Comparison of ENCODE assay signal across 21 cellular contexts in the genomic region with DNA sequence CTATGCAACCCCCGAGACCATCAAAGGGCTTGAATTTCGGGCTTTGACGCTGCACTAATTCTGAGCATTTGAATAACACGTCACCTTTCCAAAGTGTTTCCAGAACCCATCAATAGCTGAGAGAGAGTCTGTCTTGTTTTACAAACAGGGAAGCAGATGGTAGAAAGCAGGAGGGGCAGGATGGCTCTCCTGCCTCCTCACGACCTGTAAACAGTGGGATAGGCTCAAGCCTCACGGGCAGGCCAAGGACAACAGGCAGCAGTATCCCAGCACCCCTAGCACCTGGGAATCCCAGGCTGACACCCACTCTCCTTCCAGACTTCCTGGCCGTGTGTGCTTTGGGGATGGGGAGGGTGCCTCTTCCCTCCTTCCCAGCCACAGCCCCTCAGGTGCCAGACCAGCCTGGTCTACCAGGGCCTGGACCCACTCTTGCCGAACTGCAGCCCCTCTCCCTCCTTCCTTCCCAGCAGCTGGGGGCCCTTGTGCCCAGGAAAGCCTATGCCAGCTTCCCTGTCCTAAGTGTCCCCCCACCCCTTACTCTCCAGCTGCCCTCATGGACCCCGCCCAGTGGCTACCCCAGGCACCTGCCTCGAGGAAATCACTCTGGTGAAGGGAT. TPM values are rescaled to one million over a fixed set of nuclear protein-coding genes. Genes with fewer than 3 reads are reported as not detected.
DNase-seq lines count a peak whose midpoint lies in the region; ATAC-seq and TF ChIP-seq lines count a peak whose summit lies in the region.
"Had no signal": no experiment of that assay in that cellular context is flagged by ENCODE, and none has a peak within 500 bp of the region (broad histone marks: within the 10 kb centered on the region; RNA-seq: fewer than 3 reads in every experiment).

No MANE protein-coding gene starts in this region.

- H3K4me1 ChIP-seq in endodermal cell (ENCODE audit: control insufficient read depth, insufficient read depth, low read length) (no peaks in the 10 kb centered on the region), skeletal muscle tissue (ENCODE audit: control insufficient read depth in 3 of 3, insufficient read depth in 3 of 3, low read length in 3 of 3) (peaks cover 8 to 14% (median 12%) of the 10 kb centered on the region in 3 donors)
- H3K4me1 ChIP-seq: foreskin keratinocyte, psoas muscle, upper lobe of left lung had no signal

- H3K27me3 Mint-ChIP-seq in endodermal cell (ENCODE audit: insufficient read depth), result no peaks in the 10 kb centered on the region
- H3K27me3 Mint-ChIP-seq: naive B cell had no signal

- no peak overlapping the region for H3K4me3 Mint-ChIP-seq in endodermal cell
- H3K4me3 Mint-ChIP-seq: naive B cell had no signal

- WGBS in endodermal cell (ENCODE audit: insufficient coverage in 1 of 2, insufficient read length in 1 of 2), 2 experiments, result 92 to 94% methylated on average over 6 to 10 of the region's 10 CpGs

- no peak for TF ChIP-seq CTCF in endodermal cell (conservative IDR thresholded peaks at IDR 0.05)

- H3K36me3 ChIP-seq in endodermal cell (ENCODE audit: control insufficient read depth, insufficient read depth, low read length), result no peaks in the 10 kb centered on the region
- peaks cover 0 to 3% (median 0%) of the 10 kb centered on the region in 3 donors for H3K36me3 ChIP-seq in skeletal muscle tissue (ENCODE audit: control insufficient read depth in 3 of 3, insufficient read depth in 3 of 3, low read length in 3 of 3)

- H3K27me3 ChIP-seq in endodermal cell (ENCODE audit: control insufficient read depth, insufficient read depth, low read length, poor library complexity, severe bottlenecking), result no peaks in the 10 kb centered on the region
- no peaks in the 10 kb centered on the region for H3K27me3 ChIP-seq in skeletal muscle tissue (ENCODE audit: control insufficient read depth in 3 of 3, insufficient read depth in 3 of 3, low read length in 3 of 3)
- H3K27me3 ChIP-seq: upper lobe of left lung had no signal

- H3K9ac ChIP-seq in endodermal cell (ENCODE audit: extremely low read depth, low read length, poor library complexity, severe bottlenecking) (no peak overlapping the region), skeletal muscle tissue (ENCODE audit: low read depth in 1 of 3, low read length in 3 of 3) (no peak overlapping the region)

- H3K9me3 ChIP-seq in endodermal cell (ENCODE audit: control insufficient read depth, low read length) (no peaks in the 10 kb centered on the region), skeletal muscle tissue (ENCODE audit: control insufficient read depth in 3 of 3, low read length in 3 of 3) (no peaks in the 10 kb centered on the region)
- H3K9me3 ChIP-seq: psoas muscle, upper lobe of left lung had no signal

- H3K4me3 ChIP-seq in endodermal cell (ENCODE audit: low read length), result no peak overlapping the region
- H3K4me3 ChIP-seq in skeletal muscle tissue (ENCODE audit: low read length in 3 of 3), result no peak overlapping the region
- H3K4me3 ChIP-seq: coronary artery, PC-9, psoas muscle, upper lobe of left lung had no signal

- DNase-seq in DMS53 (lab: John Stamatoyannopoulos, UW) (peak; percentile 11), DMS53 treated with DMSO at 0.1 percent for 48 hours (lab: John Stamatoyannopoulos, UW; ENCODE audit: unreplicated experiment) (no peak), NCI-H69 (lab: John Stamatoyannopoulos, UW) (peak; percentile 70), endodermal cell (no peak)
- DNase-seq: activated CD4-positive, alpha-beta T cell treated with anti-CD3 and anti-CD28 coated beads, Interleukin-2, amount 50 U/mL, for 1 hour; activated naive CD4-positive, alpha-beta T cell; DMS79 treated with DMSO at 0.1 percent for 48 hours; naive B cell; NCI-H446 treated with DMSO at 0.1 percent for 48 hours; PC-9; stimulated activated CD4-positive, alpha-beta T cell treated with anti-CD3 and anti-CD28 coated beads, Interleukin-12 subunit alpha, Interleukin-12 subunit beta, amount 100 ng/mL, for 4 hours; upper lobe of left lung had no signal

- no peaks in the 10 kb centered on the region for H3K9me3 Mint-ChIP-seq in endodermal cell
- H3K9me3 Mint-ChIP-seq: naive B cell had no signal

- no peak for ATAC-seq in HG02885 (IDR thresholded peaks at IDR 0.05; ENCODE audit: poor library complexity, unreplicated experiment)
- ATAC-seq in HG03457 (IDR thresholded peaks at IDR 0.05; ENCODE audit: unreplicated experiment), result no peak
- ATAC-seq in HG03095 (IDR thresholded peaks at IDR 0.05; ENCODE audit: unreplicated experiment), result no peak
- ATAC-seq: foreskin keratinocyte had no signal

- H3K4me1 Mint-ChIP-seq in endodermal cell, result no peaks in the 10 kb centered on the region
- H3K4me1 Mint-ChIP-seq: naive B cell had no signal

- peak overlapping the region; percentile 64 for H3K27ac Mint-ChIP-seq in endodermal cell

- no peak overlapping the region for H3K27ac ChIP-seq in endodermal cell (ENCODE audit: low read depth, low read length)
- H3K27ac ChIP-seq in skeletal muscle tissue (ENCODE audit: low read depth, low read length), result peak overlapping the region; percentile 70
- H3K27ac ChIP-seq: 22Rv1, coronary artery, foreskin keratinocyte, PC-9, upper lobe of left lung had no signal

- H3K36me3 Mint-ChIP-seq in endodermal cell (ENCODE audit: low read depth), result no peaks in the 10 kb centered on the region

RNA-seq across cellular contexts. Expression of a gene that starts 20.2 kb away (rescaled TPM):
- total RNA-seq in endodermal cell (1 to 10 TPM; 1.9 to 2.5 TPM), skeletal muscle tissue (4.2 TPM)
- 3.0 TPM for polyA plus RNA-seq in endodermal cell (2013, experiment 1 of 2)
- 2.8 TPM for polyA plus RNA-seq in endodermal cell (2013, experiment 2 of 2)
- total RNA-seq: LHCN-M2 had no signal

RNA-seq across cellular contexts. Expression of a gene that starts 39.6 kb away (rescaled TPM):
- total RNA-seq in endodermal cell (10 to 100 TPM; 18.4 to 20.5 TPM), skeletal muscle tissue (12.5 TPM)
- 17.3 TPM for polyA plus RNA-seq in endodermal cell (2013, experiment 1 of 2)
- 18.8 TPM for polyA plus RNA-seq in endodermal cell (2013, experiment 2 of 2)

Comparison
In these comparisons a context has a peak if more than half of its experiments do, and no peak if none do; other contexts are left out.
1. DNase-seq: peak in DMS53 (single experiment) and NCI-H69 (single experiment); none in DMS53 treated with DMSO at 0.1 percent for 48 hours (single experiment) and endodermal cell (single experiment).